2 cellular contexts compared by ENCODE assay signal in genomic region chr19:6600951-6601541, GRCh38.
A peak's percentile ranks its signal among the peaks of the same experiment; 100 is the strongest.
TF ChIP-seq lines count a peak whose summit lies in the region.

No MANE protein-coding gene starts in this region.

TF ChIP-seq in HEK293T, 16 proteins besides CTCF, POLR2A, EP300 and RAD21:
- peak; percentile 11; the same call in 1 of the 2 replicates for TF ChIP-seq L3MBTL2 (conservative IDR thresholded peaks at IDR 0.05)

TF ChIP-seq in GM12878, 131 proteins besides CTCF, POLR2A, EP300 and RAD21:
- 0 out of 4 replicates have a peak, but pooled peaks of 1 of the 2 experiments have one; percentile 7 for TF ChIP-seq BHLHE40 (IDR thresholded peaks at IDR 0.05; ENCODE audit: borderline replicate concordance in 1 of 2, low read depth in 2 of 2, low read length in 1 of 2)
- 0 out of 2 replicates have a peak, but pooled peaks have one; percentile 5 for TF ChIP-seq CBFB (IDR thresholded peaks at IDR 0.05; ENCODE audit: low read depth)
- TF ChIP-seq BMI1 (IDR thresholded peaks at IDR 0.05; ENCODE audit: borderline replicate concordance) = 0 out of 2 replicates have a peak, but pooled peaks have one; percentile 31
